Comparison of ENCODE assay signal across 25 cellular contexts in the genomic region with DNA sequence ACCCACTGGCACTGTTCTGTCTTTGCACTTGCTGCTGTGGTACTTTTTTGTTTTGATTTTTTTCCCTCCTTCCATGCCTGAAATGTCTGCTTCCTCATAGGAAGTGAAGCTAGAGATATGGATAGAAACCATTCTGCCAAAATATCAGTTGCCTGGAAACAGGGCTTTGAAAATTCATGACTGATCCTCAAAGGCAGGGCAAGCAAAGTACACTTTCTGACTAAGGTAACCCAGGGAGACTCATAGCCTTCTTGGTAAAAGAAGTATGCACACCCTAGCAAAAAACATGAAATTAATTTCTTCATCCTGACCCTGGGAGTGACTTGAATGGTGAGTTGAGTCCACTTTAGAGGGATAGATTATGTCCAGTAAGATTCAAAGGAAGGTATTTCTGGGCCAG.
DNase-seq lines count a peak whose midpoint lies in the region; FAIRE-seq and TF ChIP-seq lines count a peak whose summit lies in the region.
"Had no signal": no experiment of that assay in that cellular context is flagged by ENCODE, and none has a peak within 500 bp of the region (broad histone marks: within the 10 kb centered on the region; RNA-seq: fewer than 3 reads in every experiment).

No MANE protein-coding gene starts in this region.

- in situ Hi-C loops in G401 (cut with HindIII; ENCODE audit: low sequenced_read_pairs), result no loop called here

- H3K4ac ChIP-seq in H1 (replicated peaks; ENCODE audit: insufficient read length, low read depth, low read length) (no peak overlapping the region), mesenchymal stem cell (ENCODE audit: low read depth in 1 of 2, low read length in 2 of 2) (no peak overlapping the region)

- CTCF ChIA-PET in H1 (lab: Charles Lee; ENCODE audit: partially characterized antibody), result interaction anchor here (0.7 to 1.0 kb wide), 2 partner anchors 18 to 238 kb away, joined by 3 read pairs; no protein-coding TSS in a partner anchor

- H3K23ac ChIP-seq in H1 (ENCODE audit: insufficient read length), result no peak overlapping the region
- no peak overlapping the region for H3K23ac ChIP-seq in mesenchymal stem cell (ENCODE audit: low read length in 2 of 2)

- H2AK5ac ChIP-seq in H1 (ENCODE audit: low read depth, low read length) (no peak overlapping the region), mesenchymal stem cell (ENCODE audit: low read length, severe bottlenecking) (peak overlapping the region; percentile 9)

- POLR2A ChIA-PET in H1 (lab: Charles Lee; ENCODE audit: partially characterized antibody), result no interaction called here

- H2BK20ac ChIP-seq in H1 (ENCODE audit: low read length), result no peak overlapping the region

- H3K79me1 ChIP-seq in H1 (ENCODE audit: low read depth, low read length) (no peaks in the 10 kb centered on the region), mesenchymal stem cell (replicated peaks; ENCODE audit: low read length, poor library complexity, severe bottlenecking) (no peaks in the 10 kb centered on the region)

- H3K9me3 ChIP-seq in SK-N-MC (ENCODE audit: low read depth, low read length) (no peaks in the 10 kb centered on the region), H1 (ENCODE audit: insufficient read depth in 2 of 2, low read depth in 1 of 2, low read length in 1 of 2) (no peaks in the 10 kb centered on the region), mesenchymal stem cell (ENCODE audit: control insufficient read depth, low read length) (no peaks in the 10 kb centered on the region)
- H3K9me3 ChIP-seq: BLaER1 treated with 17β-estradiol and CSF1 and Interleukin-3, amounts not matched to agents 10 nM and 100 nM; HAP-1; SK-N-SH; upper lobe of right lung had no signal

- H3K4me1 ChIP-seq in H1 (replicated peaks in 1 of 4; ENCODE audit: control insufficient read depth in 3 of 4, insufficient read depth in 4 of 4, low read length in 3 of 4), result no peaks in the 10 kb centered on the region
- peaks cover 4% of the 10 kb centered on the region for H3K4me1 ChIP-seq in mesenchymal stem cell (ENCODE audit: control insufficient read depth, insufficient read depth, low read depth, low read length)
- H3K4me1 ChIP-seq: HAP-1, upper lobe of right lung had no signal

- H4K8ac ChIP-seq in H1 (ENCODE audit: extremely low read depth, insufficient read depth, low read length) (no peak overlapping the region), mesenchymal stem cell (ENCODE audit: low read length) (no peak overlapping the region)

- FAIRE-seq in H1 (lab: Jason Lieb, UNC), result no peak
- no peak for FAIRE-seq in D721Med (lab: Jason Lieb, UNC)
- FAIRE-seq: GM12891, HepG2, RCC 7860 had no signal

- no peak for TF ChIP-seq CTCF in AG10803 (conservative IDR thresholded peaks at IDR 0.05; ENCODE audit: low read length)
- TF ChIP-seq CTCF in H1 (IDR thresholded peaks at IDR 0.05; ENCODE audit: control extremely low read depth in 1 of 3, insufficient read depth in 1 of 3, low read depth in 1 of 3, low read length in 3 of 3), result no peak
- no peak for TF ChIP-seq CTCF in D721Med (IDR thresholded peaks at IDR 0.05; ENCODE audit: insufficient read depth, missing control alignments)

- H3K14ac ChIP-seq in H1 (ENCODE audit: insufficient read length) (no peak overlapping the region), mesenchymal stem cell (ENCODE audit: low read length in 2 of 2) (no peak overlapping the region)

- H2AFZ ChIP-seq in H1 (ENCODE audit: low read length), result peak overlapping the region; percentile 19; the same call in 1 of the 2 replicates
- no peak overlapping the region for H2AFZ ChIP-seq in mesenchymal stem cell (ENCODE audit: low read depth, low read length)

- DNase-seq in AG10803 (ENCODE audit: low read depth), result peak; percentile 25
- no peak for DNase-seq in SK-N-MC (ENCODE audit: low read depth, low spot score)
- DNase-seq in H1 (ENCODE audit: low read depth in 1 of 2, low spot score in 2 of 2), result no peak
- DNase-seq in mesenchymal stem cell, result no peak
- DNase-seq in G401 (ENCODE audit: low spot score), result no peak
- DNase-seq in D721Med (ENCODE audit: insufficient read length, low spot score), result no peak
- DNase-seq in Ammon's horn (ENCODE audit: low spot score), result no peak
- no peak for DNase-seq in activated CD4-positive, alpha-beta T cell treated with anti-CD3 and anti-CD28 coated beads for 48 hours
- DNase-seq: ACHN; activated CD4-positive, alpha-beta T cell treated with anti-CD3 and anti-CD28 coated beads for 4 hours; activated naive CD4-positive, alpha-beta T cell; activated T-cell treated with anti-CD3 and anti-CD28 coated beads, Interleukin-2, amount 50 U/mL, for 48 hours; kidney glomerular epithelial cell; NCI-H1048; NCI-H1694 treated with DMSO at 0.1 percent for 48 hours; NCI-H69; SK-N-SH; T-helper 2 cell; upper lobe of right lung had no signal

- no peaks in the 10 kb centered on the region for H4K20me1 ChIP-seq in H1 (replicated peaks in 1 of 2; ENCODE audit: control insufficient read depth in 1 of 2, insufficient read depth in 2 of 2, low read length in 2 of 2)
- H4K20me1 ChIP-seq: BLaER1 treated with 17β-estradiol and CSF1 and Interleukin-3, amounts not matched to agents 10 nM and 100 nM had no signal

- no peak overlapping the region for H3K4me3 ChIP-seq in AG10803 (ENCODE audit: low read length)
- H3K4me3 ChIP-seq in SK-N-MC, result no peak overlapping the region
- no peak overlapping the region for H3K4me3 ChIP-seq in H1 (ENCODE audit: extremely low read depth in 1 of 4, insufficient read depth in 2 of 4, low read depth in 3 of 4, low read length in 4 of 4)
- H3K4me3 ChIP-seq in mesenchymal stem cell (ENCODE audit: insufficient read depth in 1 of 2, low read depth in 1 of 2, low read length in 2 of 2), result no peak overlapping the region
- H3K4me3 ChIP-seq: BLaER1 treated with 17β-estradiol and CSF1 and Interleukin-3, amounts not matched to agents 10 nM and 100 nM; HAP-1; skin epidermis; upper lobe of right lung had no signal

- H2BK12ac ChIP-seq in H1 (ENCODE audit: low read depth, low read length) (no peak overlapping the region), mesenchymal stem cell (ENCODE audit: low read length in 2 of 2) (no peak overlapping the region)

- H3K18ac ChIP-seq in H1 (ENCODE audit: extremely low read depth, low read length), result no peak overlapping the region
- H3K18ac ChIP-seq in mesenchymal stem cell (ENCODE audit: low read depth in 1 of 2, low read length in 2 of 2), result no peak overlapping the region

- H3K27ac ChIP-seq in SK-N-MC, result peak overlapping the region; percentile 95
- no peak overlapping the region for H3K27ac ChIP-seq in H1 (ENCODE audit: low read depth, low read length)
- no peak overlapping the region for H3K27ac ChIP-seq in mesenchymal stem cell (ENCODE audit: low read length, poor library complexity, severe bottlenecking)
- H3K27ac ChIP-seq: BLaER1 treated with 17β-estradiol and CSF1 and Interleukin-3, amounts not matched to agents 10 nM and 100 nM; skin epidermis; upper lobe of right lung had no signal

- H3K4me2 ChIP-seq in H1 (ENCODE audit: insufficient read depth in 1 of 2, low read depth in 2 of 2, low read length in 2 of 2), result no peak overlapping the region
- no peak overlapping the region for H3K4me2 ChIP-seq in mesenchymal stem cell (ENCODE audit: low read length, poor library complexity, severe bottlenecking)
- H3K4me2 ChIP-seq: SK-N-SH had no signal

- no peak for TF ChIP-seq RAD21 in H1 (IDR thresholded peaks at IDR 0.05 in 1 of 2, conservative IDR thresholded peaks at IDR 0.05 in 1 of 2; ENCODE audit: low read depth in 2 of 2, low read length in 2 of 2)

- no peak for TF ChIP-seq POLR2A in H1 (IDR thresholded peaks at IDR 0.05; ENCODE audit: control extremely low read depth in 1 of 2, low read depth in 2 of 2, low read length in 2 of 2)

- H4K91ac ChIP-seq in H1 (replicated peaks; ENCODE audit: insufficient read length, low read length), result no peak overlapping the region
- H4K91ac ChIP-seq in mesenchymal stem cell (ENCODE audit: low read length), result no peak overlapping the region

- H3K9ac ChIP-seq in SK-N-MC (ENCODE audit: insufficient read length) (peak overlapping the region; percentile 58), H1 (replicated peaks in 1 of 4; ENCODE audit: extremely low read depth in 1 of 4, low read depth in 3 of 4, low read length in 3 of 4) (no peak overlapping the region), mesenchymal stem cell (ENCODE audit: low read length) (peak overlapping the region; percentile 54)
- H3K9ac ChIP-seq: BLaER1 treated with 17β-estradiol and CSF1 and Interleukin-3, amounts not matched to agents 10 nM and 100 nM; SK-N-SH had no signal

- H3K56ac ChIP-seq in H1 (replicated peaks; ENCODE audit: insufficient read length, low read depth, low read length), result no peak overlapping the region

- H3K36me3 ChIP-seq in SK-N-MC (ENCODE audit: insufficient read depth, low read length), result peaks cover 11% of the 10 kb centered on the region
- H3K36me3 ChIP-seq in H1 (ENCODE audit: control insufficient read depth in 2 of 4, insufficient read depth in 4 of 4, low read length in 3 of 4), result no peaks in the 10 kb centered on the region
- H3K36me3 ChIP-seq in mesenchymal stem cell (ENCODE audit: control insufficient read depth in 1 of 2, insufficient read depth in 2 of 2, low read depth in 1 of 2, low read length in 2 of 2), result no peaks in the 10 kb centered on the region
- H3K36me3 ChIP-seq: BLaER1 treated with 17β-estradiol and CSF1 and Interleukin-3, amounts not matched to agents 10 nM and 100 nM; HAP-1; upper lobe of right lung had no signal

- H2BK120ac ChIP-seq in H1 (replicated peaks; ENCODE audit: low read depth, low read length) (no peak overlapping the region), mesenchymal stem cell (ENCODE audit: low read depth, low read length) (no peak overlapping the region)

- H2BK15ac ChIP-seq in H1 (ENCODE audit: low read length) (no peak overlapping the region), mesenchymal stem cell (ENCODE audit: low read depth, poor library complexity, severe bottlenecking) (no peak overlapping the region)

- H3K27me3 ChIP-seq in H1 (replicated peaks in 1 of 4; ENCODE audit: control insufficient read depth in 3 of 4, extremely low read depth in 1 of 4, insufficient read depth in 3 of 4, low read length in 3 of 4) (no peaks in the 10 kb centered on the region), mesenchymal stem cell (ENCODE audit: control insufficient read depth in 1 of 2, insufficient read depth in 1 of 2, low read length in 2 of 2) (no peaks in the 10 kb centered on the region)
- H3K27me3 ChIP-seq: BLaER1 treated with 17β-estradiol and CSF1 and Interleukin-3, amounts not matched to agents 10 nM and 100 nM; upper lobe of right lung had no signal

- no peak overlapping the region for H2BK5ac ChIP-seq in H1 (ENCODE audit: low read depth, low read length)
- no peak overlapping the region for H2BK5ac ChIP-seq in mesenchymal stem cell (ENCODE audit: low read depth, low read length, poor library complexity, severe bottlenecking)

- no peak for TF ChIP-seq EP300 in H1 (IDR thresholded peaks at IDR 0.05; ENCODE audit: borderline replicate concordance in 1 of 2, low read depth in 2 of 2, low read length in 2 of 2)

- no peaks in the 10 kb centered on the region for H3K23me2 ChIP-seq in H1 (ENCODE audit: low read depth, low read length)

- no peak overlapping the region for H4K5ac ChIP-seq in H1 (ENCODE audit: insufficient read length, low read depth, low read length)

- H3K79me2 ChIP-seq in H1 (ENCODE audit: control insufficient read depth in 1 of 2, insufficient read depth in 2 of 2, low read length in 2 of 2), result no peaks in the 10 kb centered on the region

TF ChIP-seq in H1, 55 proteins besides CTCF, POLR2A, EP300 and RAD21 (continues in another document):
- no peak for TF ChIP-seq CBX8 (IDR thresholded peaks at IDR 0.05; ENCODE audit: borderline replicate concordance, low read depth, low read length)

Comparison
In these comparisons a context has a peak if more than half of its experiments do, and no peak if none do; other contexts are left out.
1. H3K9ac ChIP-seq: peak in SK-N-MC (single experiment) and mesenchymal stem cell (single experiment); none in H1 (0 of 4).